In genomic region chr2:171893824-171894611, GRCh38 we compare ENCODE assay signal across 8 cellular contexts. TPM values are rescaled to one million over a fixed set of nuclear protein-coding genes. Genes with fewer than 3 reads are reported as not detected.
DNase-seq lines count a peak whose midpoint lies in the region; ATAC-seq and TF ChIP-seq lines count a peak whose summit lies in the region.

A gene with protein sequence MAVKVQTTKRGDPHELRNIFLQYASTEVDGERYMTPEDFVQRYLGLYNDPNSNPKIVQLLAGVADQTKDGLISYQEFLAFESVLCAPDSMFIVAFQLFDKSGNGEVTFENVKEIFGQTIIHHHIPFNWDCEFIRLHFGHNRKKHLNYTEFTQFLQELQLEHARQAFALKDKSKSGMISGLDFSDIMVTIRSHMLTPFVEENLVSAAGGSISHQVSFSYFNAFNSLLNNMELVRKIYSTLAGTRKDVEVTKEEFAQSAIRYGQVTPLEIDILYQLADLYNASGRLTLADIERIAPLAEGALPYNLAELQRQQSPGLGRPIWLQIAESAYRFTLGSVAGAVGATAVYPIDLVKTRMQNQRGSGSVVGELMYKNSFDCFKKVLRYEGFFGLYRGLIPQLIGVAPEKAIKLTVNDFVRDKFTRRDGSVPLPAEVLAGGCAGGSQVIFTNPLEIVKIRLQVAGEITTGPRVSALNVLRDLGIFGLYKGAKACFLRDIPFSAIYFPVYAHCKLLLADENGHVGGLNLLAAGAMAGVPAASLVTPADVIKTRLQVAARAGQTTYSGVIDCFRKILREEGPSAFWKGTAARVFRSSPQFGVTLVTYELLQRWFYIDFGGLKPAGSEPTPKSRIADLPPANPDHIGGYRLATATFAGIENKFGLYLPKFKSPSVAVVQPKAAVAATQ (minus strand): TSS chr2:171894244. CDS start chr2:171894214, 30 bp downstream.

- peak; percentile 88 for ATAC-seq in HG02588 (IDR thresholded peaks at IDR 0.05; ENCODE audit: unreplicated experiment)
- ATAC-seq in activated naive CD8-positive, alpha-beta T cell treated with anti-CD3 and anti-CD28 coated beads, Interleukin-2, amount 50 U/mL, for 24 hours = peak; percentile 97

- intact Hi-C loops in cardiac septum (cut with DNase I) (loop anchor here (2.0 kb wide), 1 partner anchor 29 kb away; the partner anchor contains the start of gene HAT1), tibial artery (cut with DNase I; ENCODE audit: low total_unique reads) (no loop called here)

- H4K8ac ChIP-seq in trophoblast cell (ENCODE audit: low read depth, low read length) = peak within 1 kb of the TSS; percentile 76

- H2AFZ ChIP-seq in trophoblast cell (ENCODE audit: insufficient read depth, low read length, poor library complexity) = peak within 1 kb of the TSS; percentile 91

- H3K4me1 ChIP-seq in trophoblast cell (ENCODE audit: control insufficient read depth in 1 of 2, insufficient read depth in 2 of 2, low read length in 2 of 2) = peaks cover 0 to 2% of the 10 kb centered on the region in 2 experiments
- peaks cover 0 to 43% (median 14%) of the 10 kb centered on the region in 4 donors for H3K4me1 ChIP-seq in tibial artery

- H3K4me2 ChIP-seq in trophoblast cell (ENCODE audit: low read length) = peak within 1 kb of the TSS; percentile 95

- H3K27me3 ChIP-seq in trophoblast cell (ENCODE audit: insufficient read depth, low read length) = no peaks in the 10 kb centered on the region
- H3K27me3 ChIP-seq in tibial artery = no peaks in the 10 kb centered on the region

- H3K79me2 ChIP-seq in trophoblast cell (ENCODE audit: control insufficient read depth, insufficient read depth, low read length, poor library complexity) = peaks cover 2% of the 10 kb centered on the region

- DNase-seq in NCI-H1092 (lab: John Stamatoyannopoulos, UW) (peak; percentile 58), T follicular helper cell (ENCODE audit: low read depth) (peak; percentile 48), cardiac septum (ENCODE audit: low spot score) (peak; percentile 92), trophoblast cell (peak; percentile 42 to 74), tibial artery (peak; percentile 78 to 88)
- DNase-seq in activated naive CD8-positive, alpha-beta T cell treated with anti-CD3 and anti-CD28 coated beads, Interleukin-2, amount 50 U/mL, for 24 hours = peak; percentile 82

- H3K4me3 ChIP-seq in trophoblast cell (ENCODE audit: low read depth, low read length) = peak within 1 kb of the TSS; percentile 75
- peak within 1 kb of the TSS; percentile 77 to 86 for H3K4me3 ChIP-seq in tibial artery

- H2BK120ac ChIP-seq in trophoblast cell (ENCODE audit: insufficient read depth, low read length, poor library complexity) = peak within 1 kb of the TSS; percentile 82

- H2BK5ac ChIP-seq in trophoblast cell (ENCODE audit: low read depth, low read length, poor library complexity) = no peak within 1 kb of the TSS

- peaks cover 32% of the 10 kb centered on the region for H3K4me1 Mint-ChIP-seq in activated naive CD8-positive, alpha-beta T cell treated with anti-CD3 and anti-CD28 coated beads, Interleukin-2, amount 50 U/mL, for 24 hours

- peak within 1 kb of the TSS; percentile 34 for H3K4ac ChIP-seq in trophoblast cell (ENCODE audit: low read depth, low read length)

- no peak within 1 kb of the TSS for H2BK12ac ChIP-seq in trophoblast cell (ENCODE audit: low read length)

- H3K9me3 ChIP-seq in trophoblast cell (ENCODE audit: insufficient read depth, low read depth, low read length) (no peaks in the 10 kb centered on the region), tibial artery (no peaks in the 10 kb centered on the region)

- no peaks in the 10 kb centered on the region for H3K9me3 Mint-ChIP-seq in activated naive CD8-positive, alpha-beta T cell treated with anti-CD3 and anti-CD28 coated beads, Interleukin-2, amount 50 U/mL, for 24 hours

- H3K27me3 Mint-ChIP-seq in activated naive CD8-positive, alpha-beta T cell treated with anti-CD3 and anti-CD28 coated beads, Interleukin-2, amount 50 U/mL, for 24 hours = no peaks in the 10 kb centered on the region

- WGBS in trophoblast cell (ENCODE audit: extremely low coverage, insufficient coverage, insufficient read length) = no CpG with 5 or more reads among the region's 63 CpGs

- H4K91ac ChIP-seq in trophoblast cell (ENCODE audit: low read depth, low read length) = peak within 1 kb of the TSS; percentile 63

- no peak for TF ChIP-seq CTCF in tibial artery (IDR thresholded peaks at IDR 0.05)

- peak within 1 kb of the TSS; percentile 79 for H3K27ac Mint-ChIP-seq in activated naive CD8-positive, alpha-beta T cell treated with anti-CD3 and anti-CD28 coated beads, Interleukin-2, amount 50 U/mL, for 24 hours

- H3K27ac ChIP-seq in trophoblast cell (ENCODE audit: low read depth, low read length) (no peak within 1 kb of the TSS), tibial artery (peak within 1 kb of the TSS; percentile 72 to 87)

- TF ChIP-seq POLR2A in GM10847 (IDR thresholded peaks at IDR 0.05; ENCODE audit: extremely low read depth, insufficient read length) = peak; percentile 87

- H3K14ac ChIP-seq in trophoblast cell (ENCODE audit: low read length) = peak within 1 kb of the TSS; percentile 74

- peak within 1 kb of the TSS; percentile 40 for H4K12ac ChIP-seq in trophoblast cell (ENCODE audit: low read depth, low read length)

- peaks cover 8% of the 10 kb centered on the region for H3K79me1 ChIP-seq in trophoblast cell (ENCODE audit: low read length)

- H3K18ac ChIP-seq in trophoblast cell (ENCODE audit: low read length) = peak within 1 kb of the TSS; percentile 81

- H3K36me3 ChIP-seq in trophoblast cell (ENCODE audit: control insufficient read depth in 1 of 2, insufficient read depth in 2 of 2, low read length in 2 of 2) (no peaks in the 10 kb centered on the region), tibial artery (peaks cover 0 to 11% (median 0%) of the 10 kb centered on the region in 3 donors)

- H3K36me3 Mint-ChIP-seq in activated naive CD8-positive, alpha-beta T cell treated with anti-CD3 and anti-CD28 coated beads, Interleukin-2, amount 50 U/mL, for 24 hours (ENCODE audit: low read depth) = peaks cover 14% of the 10 kb centered on the region

- no peak within 1 kb of the TSS for H2AK5ac ChIP-seq in trophoblast cell (ENCODE audit: low read length)

- peak within 1 kb of the TSS; percentile 91 for H3K4me3 Mint-ChIP-seq in activated naive CD8-positive, alpha-beta T cell treated with anti-CD3 and anti-CD28 coated beads, Interleukin-2, amount 50 U/mL, for 24 hours

- no peak within 1 kb of the TSS for H3K23ac ChIP-seq in trophoblast cell (ENCODE audit: low read length)

- peak within 1 kb of the TSS; percentile 66 for H3K9ac ChIP-seq in trophoblast cell (ENCODE audit: low read length)

RNA-seq across cellular contexts. Expression of the gene that starts here (rescaled TPM):
- total RNA-seq in cardiac septum = 91.2 TPM
- 2.3 and 2.6 TPM in 2 replicates for polyA plus RNA-seq in trophoblast cell (2013)
